ENCODE assay signal across 6 cellular contexts in the genomic region with DNA sequence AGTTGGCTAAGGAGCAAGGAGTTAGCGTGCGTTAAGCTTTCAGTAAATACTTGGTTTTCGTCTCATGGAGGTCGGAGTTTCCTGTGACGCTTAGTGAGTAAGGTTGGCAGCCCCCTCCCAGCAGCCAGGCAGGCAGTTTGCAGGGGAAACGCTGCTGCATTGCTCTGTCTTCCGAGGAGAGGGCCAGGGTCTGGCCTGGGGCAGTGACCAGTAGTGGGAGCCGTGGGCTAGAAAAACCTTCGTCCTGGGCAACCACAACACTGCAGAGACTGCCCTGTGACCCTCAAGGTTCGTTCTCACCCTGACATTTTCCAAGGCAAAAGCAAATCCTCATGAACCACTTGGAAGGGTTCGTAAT. TPM values are rescaled to one million over a fixed set of nuclear protein-coding genes. Genes with fewer than 3 reads are reported as not detected.
A peak's percentile ranks its signal among the peaks of the same experiment; 100 is the strongest.
DNase-seq lines count a peak whose midpoint lies in the region; ATAC-seq, FAIRE-seq and TF ChIP-seq lines count a peak whose summit lies in the region.

No MANE protein-coding gene starts in this region.

- peaks cover 11% of the 10 kb centered on the region for H3K36me3 Mint-ChIP-seq in activated B cell treated with CpG ODN at 0.5 μM for 24 hours (ENCODE audit: low read depth)

- no peak for TF ChIP-seq POLR2A in HepG2 (IDR thresholded peaks at IDR 0.05; ENCODE audit: insufficient read depth in 1 of 2, low read depth in 2 of 2, low read length in 2 of 2)

- no peaks in the 10 kb centered on the region for H3K27me3 Mint-ChIP-seq in activated B cell treated with CpG ODN at 0.5 μM for 24 hours

- H3K4me2 ChIP-seq in HepG2 (ENCODE audit: low read depth, low read length) = peak overlapping the region; percentile 88

- TF ChIP-seq EP300 in HepG2 (IDR thresholded peaks at IDR 0.05; ENCODE audit: low read depth in 2 of 2, low read length in 2 of 2) (no peak), HepG2 (CRISPR knock-in tag; IDR thresholded peaks at IDR 0.05; ENCODE audit: borderline replicate concordance) (no peak)

- no peak for TF ChIP-seq CTCF in activated B cell treated with CpG ODN at 0.5 μM for 24 hours (IDR thresholded peaks at IDR 0.05)
- peak; percentile 75 for TF ChIP-seq CTCF in HepG2 (CRISPR knock-in tag; IDR thresholded peaks at IDR 0.05)

- H3K4me3 ChIP-seq in H7 (ENCODE audit: insufficient read depth, low read depth, low read length) (peak overlapping the region; percentile 98), HepG2 (replicated peaks in 1 of 3; ENCODE audit: insufficient read depth in 1 of 3, low read depth in 2 of 3, low read length in 3 of 3) (peak overlapping the region; percentile 84 to 100 (median 97))

- peaks cover 35% of the 10 kb centered on the region for H3K4me1 ChIP-seq in HepG2 (ENCODE audit: insufficient read depth, low read length)

- peak; percentile 72 for DNase-seq in H7
- no peak for DNase-seq in activated B cell treated with CpG ODN at 0.5 μM for 24 hours
- peak; percentile 32 for DNase-seq in HepG2 (ENCODE audit: low spot score)
- no peak for DNase-seq in NCI-H1694 treated with DMSO at 0.1 percent for 48 hours (lab: John Stamatoyannopoulos, UW)
- DNase-seq in retina = no peak
- DNase-seq in hippocampal formation (lab: John Stamatoyannopoulos, UW) = no peak

- CTCF ChIA-PET in activated B cell treated with CpG ODN at 0.5 μM for 24 hours (lab: Charles Lee) (interaction anchor here (1.0 to 2.6 kb wide), 2 partner anchors 55 to 190 kb away, joined by 4 to 14 read pairs; a partner anchor contains a TSS), HepG2 (lab: Yijun Ruan, JAX; ENCODE audit: low intra/inter-chr PET ratio, low total read pairs) (no interaction called here)

- H3K36me3 ChIP-seq in H7 (replicated peaks; ENCODE audit: control insufficient read depth, insufficient read depth, low read length) (no peaks in the 10 kb centered on the region), HepG2 (replicated peaks in 1 of 2; ENCODE audit: control insufficient read depth in 1 of 2, insufficient read depth in 2 of 2, low read length in 2 of 2) (no peaks in the 10 kb centered on the region)

- H3K27me3 ChIP-seq in H7 (ENCODE audit: control insufficient read depth, insufficient read depth, low read length) (no peaks in the 10 kb centered on the region), HepG2 (ENCODE audit: control insufficient read depth in 1 of 2, insufficient read depth in 2 of 2, low read length in 2 of 2) (no peaks in the 10 kb centered on the region; a peak in 1 of 5 replicates)

- in situ Hi-C loops in HepG2 (cut with HindIII; ENCODE audit: extremely low pct_ligation_motif_present, low pct_unique_long_range_greater_than_20kb) = loop anchor here (5.0 kb wide), 1 partner anchor 55 kb away; a partner anchor contains a TSS

- H3K9me3 ChIP-seq in HepG2 (ENCODE audit: low read length) = no peaks in the 10 kb centered on the region

- BruUV-seq in HepG2 (replicated peaks; lab: Mats Ljungman, UMichigan) = TSS peak; percentile 76

- peak; percentile 53 for FAIRE-seq in HepG2 (lab: Jason Lieb, UNC)

- H3K4me1 Mint-ChIP-seq in activated B cell treated with CpG ODN at 0.5 μM for 24 hours = peaks cover 82% of the 10 kb centered on the region

- WGBS in HepG2 (ENCODE audit: low lambda C conversion rate) = 0% methylated on average over 3 of the region's 11 CpGs

- peak overlapping the region; percentile 46 for H3K27ac ChIP-seq in HepG2 (ENCODE audit: extremely low read length, insufficient read depth, low read length)

- no peak; the same call in 1 of the 2 replicates for TF ChIP-seq RAD21 in HepG2 (CRISPR knock-in tag; IDR thresholded peaks at IDR 0.05)

- POLR2A ChIA-PET in activated B cell treated with CpG ODN at 0.5 μM for 24 hours (lab: Charles Lee) = interaction anchor here (0.7 to 4.2 kb wide), 9 partner anchors 10 to 259 kb away, joined by 3 to 73 read pairs (median 6); a partner anchor contains a TSS
- POLR2A ChIA-PET in HepG2 (lab: Yijun Ruan, JAX) = interaction anchor here (1.0 to 2.4 kb wide), 8 partner anchors 13 to 259 kb away, joined by 3 to 25 read pairs (median 4); a partner anchor contains a TSS

- peak overlapping the region; percentile 93 for H3K4me3 Mint-ChIP-seq in activated B cell treated with CpG ODN at 0.5 μM for 24 hours

- peak overlapping the region; percentile 92 for H3K27ac Mint-ChIP-seq in activated B cell treated with CpG ODN at 0.5 μM for 24 hours

- H3K9ac ChIP-seq in HepG2 (ENCODE audit: insufficient read depth, low read depth, low read length) = peak overlapping the region; percentile 96

- peaks cover 36% of the 10 kb centered on the region for H3K79me2 ChIP-seq in HepG2 (ENCODE audit: insufficient read depth, low read length)

- no peaks in the 10 kb centered on the region for H3K9me3 Mint-ChIP-seq in activated B cell treated with CpG ODN at 0.5 μM for 24 hours

- peak overlapping the region; percentile 75 for H2AFZ ChIP-seq in HepG2 (ENCODE audit: low read length)

- peak; percentile 1 for ATAC-seq in activated B cell treated with CpG ODN at 0.5 μM for 24 hours (ENCODE audit: low read depth)
- peak; percentile 77 for ATAC-seq in HepG2

- intact Hi-C loops in activated B cell treated with CpG ODN at 0.5 μM for 24 hours (cut with micrococcal nuclease) = loop anchor here (1.0 to 5.0 kb wide), 7 partner anchors 10 to 415 kb away; a partner anchor contains a TSS
- intact Hi-C loops in HepG2 (cut with micrococcal nuclease; ENCODE audit: unreplicated experiment) = loop anchor here (5.0 kb wide), 1 partner anchor 150 kb away; no protein-coding TSS in a partner anchor

- peaks cover 17% of the 10 kb centered on the region for H4K20me1 ChIP-seq in HepG2 (ENCODE audit: insufficient read depth, low read length)

RNA-seq across cellular contexts. Expression of a gene that starts 0.4 kb away (rescaled TPM):
- total RNA-seq in H7 (2014; rRNA removed; shearing (Covaris generic)) = 6.5 and 8.4 TPM in 2 replicates
- total RNA-seq in activated B cell treated with CpG ODN at 0.5 μM for 24 hours (24.5 and 28.8 TPM in 2 replicates), HepG2 (2016; rRNA removed; fragmentation: Illumina TruSeq; extraction: Trizol) (1.6 and 5.1 TPM in 2 replicates)
- 1.9 and 3.4 TPM in 2 replicates for total RNA-seq in HepG2 (2016; cell fraction: cytosol; rRNA removed; fragmentation: Illumina TruSeq; extraction: Trizol; ENCODE audit: low read depth)
- 1.1 and 3.6 TPM in 2 replicates for total RNA-seq in HepG2 (2016; cell fraction: insoluble cytoplasmic fraction; rRNA removed; fragmentation: Illumina TruSeq; extraction: Trizol)
- 2.0 and 2.5 TPM in 2 replicates for total RNA-seq in HepG2 (2016; cell fraction: membrane; rRNA removed; fragmentation: Illumina TruSeq; extraction: Trizol)
- total RNA-seq in HepG2 (2016; cell fraction: nucleus; rRNA removed; fragmentation: Illumina TruSeq; extraction: Trizol) = 5.8 and 6.7 TPM in 2 replicates
- polyA plus RNA-seq in HepG2 (2011; rRNA removed) = 9.9 and 20.1 TPM in 2 replicates
- 6.1 TPM in 2 replicates for polyA plus RNA-seq in HepG2 (2011; cell fraction: cytosol; rRNA removed)
- 134 and 138 TPM in 2 replicates for polyA plus RNA-seq in HepG2 (2011; cell fraction: nucleus; rRNA removed)
- polyA plus RNA-seq in HepG2 (2012) = 7.2 and 10.7 TPM in 2 replicates
- polyA plus RNA-seq in HepG2 (2016; cell fraction: cytosol; fragmentation: Illumina TruSeq; extraction: Trizol; ENCODE audit: low read depth) = 1.4 and 3.1 TPM in 2 replicates
- polyA plus RNA-seq in HepG2 (2016; cell fraction: insoluble cytoplasmic fraction; fragmentation: Illumina TruSeq; extraction: Trizol; ENCODE audit: low read depth) = 1.9 and 2.6 TPM in 2 replicates
- 1.9 and 2.2 TPM in 2 replicates for polyA plus RNA-seq in HepG2 (2016; cell fraction: membrane; fragmentation: Illumina TruSeq; extraction: Trizol; ENCODE audit: low read depth)
- polyA plus RNA-seq in HepG2 (2016; cell fraction: nucleus; fragmentation: Illumina TruSeq; extraction: Trizol; ENCODE audit: insufficient read depth, low read depth) = 19.6 and 19.8 TPM in 2 replicates
- 15.5 and 17.1 TPM in 2 replicates for polyA minus RNA-seq in HepG2 (2011; rRNA and poly(A)+ RNA removed; ENCODE audit: low replicate concordance)
- polyA minus RNA-seq in HepG2 (2011; cell fraction: cytosol; rRNA and poly(A)+ RNA removed) = 5.5 and 6.9 TPM in 2 replicates
- 8.6 and 9.7 TPM in 2 replicates for polyA minus RNA-seq in HepG2 (2011; cell fraction: nucleus; rRNA and poly(A)+ RNA removed)

RNA-seq across cellular contexts. Expression of a gene that starts 0.6 kb away (rescaled TPM):
- total RNA-seq in H7 (2014; rRNA removed; shearing (Covaris generic)) = 77.4 and 85.1 TPM in 2 replicates
- total RNA-seq in activated B cell treated with CpG ODN at 0.5 μM for 24 hours = 159 and 172 TPM in 2 replicates
- 28.0 and 44.3 TPM in 2 replicates for total RNA-seq in HepG2 (2016; rRNA removed; fragmentation: Illumina TruSeq; extraction: Trizol)
- 9.9 and 11.6 TPM in 2 replicates for total RNA-seq in HepG2 (2016; cell fraction: cytosol; rRNA removed; fragmentation: Illumina TruSeq; extraction: Trizol; ENCODE audit: low read depth)
- total RNA-seq in HepG2 (2016; cell fraction: insoluble cytoplasmic fraction; rRNA removed; fragmentation: Illumina TruSeq; extraction: Trizol) = 24.5 and 43.0 TPM in 2 replicates
- total RNA-seq in HepG2 (2016; cell fraction: membrane; rRNA removed; fragmentation: Illumina TruSeq; extraction: Trizol) = 17.1 and 19.6 TPM in 2 replicates
- total RNA-seq in HepG2 (2016; cell fraction: nucleus; rRNA removed; fragmentation: Illumina TruSeq; extraction: Trizol) = 31.0 and 34.6 TPM in 2 replicates
- polyA plus RNA-seq in HepG2 (2011; rRNA removed) = 17.5 and 22.2 TPM in 2 replicates
- polyA plus RNA-seq in HepG2 (2011; cell fraction: cytosol; rRNA removed) = 10.0 and 13.8 TPM in 2 replicates
- 116 and 155 TPM in 2 replicates for polyA plus RNA-seq in HepG2 (2011; cell fraction: nucleus; rRNA removed)
- 26.0 and 32.2 TPM in 2 replicates for polyA plus RNA-seq in HepG2 (2012)
- 5.1 and 5.7 TPM in 2 replicates for polyA plus RNA-seq in HepG2 (2016; cell fraction: cytosol; fragmentation: Illumina TruSeq; extraction: Trizol; ENCODE audit: low read depth)
- polyA plus RNA-seq in HepG2 (2016; cell fraction: insoluble cytoplasmic fraction; fragmentation: Illumina TruSeq; extraction: Trizol; ENCODE audit: low read depth) = 23.9 and 29.6 TPM in 2 replicates
- polyA plus RNA-seq in HepG2 (2016; cell fraction: membrane; fragmentation: Illumina TruSeq; extraction: Trizol; ENCODE audit: low read depth) = 12.2 TPM in 2 replicates
- polyA plus RNA-seq in HepG2 (2016; cell fraction: nucleus; fragmentation: Illumina TruSeq; extraction: Trizol; ENCODE audit: insufficient read depth, low read depth) = 90.4 and 98.9 TPM in 2 replicates
- polyA minus RNA-seq in HepG2 (2011; rRNA and poly(A)+ RNA removed; ENCODE audit: low replicate concordance) = 24.0 and 27.1 TPM in 2 replicates
- 17.5 and 19.4 TPM in 2 replicates for polyA minus RNA-seq in HepG2 (2011; cell fraction: cytosol; rRNA and poly(A)+ RNA removed)
- 30.3 and 44.2 TPM in 2 replicates for polyA minus RNA-seq in HepG2 (2011; cell fraction: nucleus; rRNA and poly(A)+ RNA removed)

RNA-seq across cellular contexts. Expression of a gene that starts 40.7 kb away (rescaled TPM):
- total RNA-seq in H7 (2014; rRNA removed; shearing (Covaris generic)) = 19.4 and 26.7 TPM in 2 replicates
- total RNA-seq in activated B cell treated with CpG ODN at 0.5 μM for 24 hours (16.3 and 16.4 TPM in 2 replicates), HepG2 (2016; rRNA removed; fragmentation: Illumina TruSeq; extraction: Trizol) (3.2 and 7.2 TPM in 2 replicates)
- 0.53 and 1.4 TPM in 2 replicates for total RNA-seq in HepG2 (2016; cell fraction: cytosol; rRNA removed; fragmentation: Illumina TruSeq; extraction: Trizol; ENCODE audit: low read depth)
- 2.4 and 7.8 TPM in 2 replicates for total RNA-seq in HepG2 (2016; cell fraction: insoluble cytoplasmic fraction; rRNA removed; fragmentation: Illumina TruSeq; extraction: Trizol)
- total RNA-seq in HepG2 (2016; cell fraction: membrane; rRNA removed; fragmentation: Illumina TruSeq; extraction: Trizol) = 2.5 and 2.9 TPM in 2 replicates
- 7.0 and 7.9 TPM in 2 replicates for total RNA-seq in HepG2 (2016; cell fraction: nucleus; rRNA removed; fragmentation: Illumina TruSeq; extraction: Trizol)
- polyA plus RNA-seq in HepG2 (2011; rRNA removed) = 4.5 and 6.1 TPM in 2 replicates
- polyA plus RNA-seq in HepG2 (2011; cell fraction: cytosol; rRNA removed) = 3.1 and 4.8 TPM in 2 replicates
- 50.5 and 58.5 TPM in 2 replicates for polyA plus RNA-seq in HepG2 (2011; cell fraction: nucleus; rRNA removed)
- 3.0 and 5.5 TPM in 2 replicates for polyA plus RNA-seq in HepG2 (2012)
- polyA plus RNA-seq in HepG2 (2016; cell fraction: cytosol; fragmentation: Illumina TruSeq; extraction: Trizol; ENCODE audit: low read depth) = 0.35 and 0.36 TPM in 2 replicates
- polyA plus RNA-seq in HepG2 (2016; cell fraction: insoluble cytoplasmic fraction; fragmentation: Illumina TruSeq; extraction: Trizol; ENCODE audit: low read depth) = 2.0 and 3.4 TPM in 2 replicates
- polyA plus RNA-seq in HepG2 (2016; cell fraction: membrane; fragmentation: Illumina TruSeq; extraction: Trizol; ENCODE audit: low read depth) = 1.3 and 1.7 TPM in 2 replicates
- polyA plus RNA-seq in HepG2 (2016; cell fraction: nucleus; fragmentation: Illumina TruSeq; extraction: Trizol; ENCODE audit: insufficient read depth, low read depth) = 16.0 and 17.5 TPM in 2 replicates
- polyA minus RNA-seq in HepG2 (2011; rRNA and poly(A)+ RNA removed; ENCODE audit: low replicate concordance) = 3.0 and 10.3 TPM in 2 replicates
- 4.2 and 4.9 TPM in 2 replicates for polyA minus RNA-seq in HepG2 (2011; cell fraction: cytosol; rRNA and poly(A)+ RNA removed)
- polyA minus RNA-seq in HepG2 (2011; cell fraction: nucleus; rRNA and poly(A)+ RNA removed) = 7.2 and 8.1 TPM in 2 replicates

RNA-seq across cellular contexts. Expression of a gene that starts 54.2 kb away (rescaled TPM):
- 4.6 TPM in 2 replicates for total RNA-seq in H7 (2014; rRNA removed; shearing (Covaris generic))
- 24.7 and 32.9 TPM in 2 replicates for total RNA-seq in activated B cell treated with CpG ODN at 0.5 μM for 24 hours
- 0.32 and 1.0 TPM in 2 replicates for total RNA-seq in HepG2 (2016; rRNA removed; fragmentation: Illumina TruSeq; extraction: Trizol)
- total RNA-seq in HepG2 (2016; cell fraction: cytosol; rRNA removed; fragmentation: Illumina TruSeq; extraction: Trizol; ENCODE audit: low read depth) = not detected in 2 replicates
- total RNA-seq in HepG2 (2016; cell fraction: insoluble cytoplasmic fraction; rRNA removed; fragmentation: Illumina TruSeq; extraction: Trizol) = 0.84 TPM in 1 of 2 replicates, not detected in the other
- 0.24 and 0.53 TPM in 2 replicates for total RNA-seq in HepG2 (2016; cell fraction: membrane; rRNA removed; fragmentation: Illumina TruSeq; extraction: Trizol)
- total RNA-seq in HepG2 (2016; cell fraction: nucleus; rRNA removed; fragmentation: Illumina TruSeq; extraction: Trizol) = 0.75 and 2.8 TPM in 2 replicates
- 0.77 and 1.5 TPM in 2 replicates for polyA plus RNA-seq in HepG2 (2011; rRNA removed)
- polyA plus RNA-seq in HepG2 (2011; cell fraction: cytosol; rRNA removed) = 0.24 and 0.27 TPM in 2 replicates
- polyA plus RNA-seq in HepG2 (2011; cell fraction: nucleus; rRNA removed) = 34.5 and 42.6 TPM in 2 replicates
- 1.0 and 2.7 TPM in 2 replicates for polyA plus RNA-seq in HepG2 (2012)
- polyA plus RNA-seq in HepG2 (2016; cell fraction: cytosol; fragmentation: Illumina TruSeq; extraction: Trizol; ENCODE audit: low read depth) = 0.19 and 0.29 TPM in 2 replicates
- not detected in 2 replicates for polyA plus RNA-seq in HepG2 (2016; cell fraction: insoluble cytoplasmic fraction; fragmentation: Illumina TruSeq; extraction: Trizol; ENCODE audit: low read depth)
- polyA plus RNA-seq in HepG2 (2016; cell fraction: membrane; fragmentation: Illumina TruSeq; extraction: Trizol; ENCODE audit: low read depth) = 0.19 and 0.30 TPM in 2 replicates
- polyA plus RNA-seq in HepG2 (2016; cell fraction: nucleus; fragmentation: Illumina TruSeq; extraction: Trizol; ENCODE audit: insufficient read depth, low read depth) = 2.2 and 4.7 TPM in 2 replicates
- polyA minus RNA-seq in HepG2 (2011; rRNA and poly(A)+ RNA removed; ENCODE audit: low replicate concordance) = 1.4 and 1.8 TPM in 2 replicates
- 0.69 TPM in 1 of 2 replicates, not detected in the other for polyA minus RNA-seq in HepG2 (2011; cell fraction: cytosol; rRNA and poly(A)+ RNA removed)
- polyA minus RNA-seq in HepG2 (2011; cell fraction: nucleus; rRNA and poly(A)+ RNA removed) = 3.5 and 4.0 TPM in 2 replicates

Comparison
In these comparisons a context has a peak if more than half of its experiments do, and no peak if none do; other contexts are left out.
1. DNase-seq: peak in H7 (single experiment) and HepG2 (single experiment); none in activated B cell treated with CpG ODN at 0.5 μM for 24 hours (single experiment), NCI-H1694 treated with DMSO at 0.1 percent for 48 hours (single experiment), retina (single experiment) and hippocampal formation (0 of 2).